10 cellular contexts compared by ENCODE assay signal in genomic region chr5:147504001-147504400, GRCh38. TPM values are rescaled to one million over a fixed set of nuclear protein-coding genes. Genes with fewer than 3 reads are reported as not detected.
DNase-seq lines count a peak whose midpoint lies in the region; ATAC-seq and TF ChIP-seq lines count a peak whose summit lies in the region.
"Had no signal": no experiment of that assay in that cellular context is flagged by ENCODE, and none has a peak within 500 bp of the region (broad histone marks: within the 10 kb centered on the region; RNA-seq: fewer than 3 reads in every experiment).

No MANE protein-coding gene starts in this region.

- H3K9me3 Mint-ChIP-seq in naive thymus-derived CD4-positive, alpha-beta T cell = peaks cover 0 to 11% (median 2%) of the 10 kb centered on the region in 11 donors

- no peak overlapping the region for H3K27ac Mint-ChIP-seq in naive thymus-derived CD4-positive, alpha-beta T cell
- H3K27ac Mint-ChIP-seq: activated CD8-positive, alpha-beta T cell treated with anti-CD3 and anti-CD28 coated beads for 36 hours had no signal

- 44 to 67% methylated on average over 1 to 3 of the region's 3 CpGs for WGBS in transverse colon (ENCODE audit: low coverage in 1 of 2), 2 donors

- no peak for TF ChIP-seq POLR2A in transverse colon (IDR thresholded peaks at IDR 0.05)

- in situ Hi-C loops in transverse colon (cut with MboI; ENCODE audit: low pct_ligation_motif_present in 1 of 4, low pct_unique_long_range_greater_than_20kb in 1 of 4, low sequenced_read_pairs in 3 of 4) = no loop called here

- CTCF ChIA-PET in naive thymus-derived CD4-positive, alpha-beta T cell (lab: Charles Lee) = no interaction called here

- no peaks in the 10 kb centered on the region for H3K36me3 Mint-ChIP-seq in naive thymus-derived CD4-positive, alpha-beta T cell

- H3K4me3 Mint-ChIP-seq in naive thymus-derived CD4-positive, alpha-beta T cell = no peak overlapping the region
- H3K4me3 Mint-ChIP-seq: activated CD8-positive, alpha-beta T cell treated with anti-CD3 and anti-CD28 coated beads for 36 hours had no signal

- TF ChIP-seq CTCF in cardiac fibroblast (IDR thresholded peaks at IDR 0.05; ENCODE audit: low read depth, low read length) (no peak), transverse colon (IDR thresholded peaks at IDR 0.05) (no peak)

- POLR2A ChIA-PET in naive thymus-derived CD4-positive, alpha-beta T cell (lab: Charles Lee) = no interaction called here

- ATAC-seq in naive thymus-derived CD4-positive, alpha-beta T cell = no peak
- no peak for ATAC-seq in GM18867 (IDR thresholded peaks at IDR 0.05; ENCODE audit: unreplicated experiment)
- ATAC-seq: activated CD8-positive, alpha-beta T cell treated with anti-CD3 and anti-CD28 coated beads for 36 hours had no signal

- H3K27ac ChIP-seq in transverse colon = peak overlapping the region; percentile 53 to 87 (median 62)
- H3K27ac ChIP-seq in naive thymus-derived CD4-positive, alpha-beta T cell (ENCODE audit: low read depth, low read length) = no peak overlapping the region

- H3K4me1 ChIP-seq in transverse colon = peaks cover 4 to 14% (median 8%) of the 10 kb centered on the region in 4 donors
- no peaks in the 10 kb centered on the region for H3K4me1 ChIP-seq in naive thymus-derived CD4-positive, alpha-beta T cell (ENCODE audit: control insufficient read depth in 2 of 2, insufficient read depth in 2 of 2, low read length in 2 of 2)

- no peaks in the 10 kb centered on the region for H3K27me3 ChIP-seq in MG63
- H3K27me3 ChIP-seq in transverse colon = peaks cover 2% of the 10 kb centered on the region
- no peaks in the 10 kb centered on the region for H3K27me3 ChIP-seq in naive thymus-derived CD4-positive, alpha-beta T cell (ENCODE audit: control insufficient read depth in 2 of 2, insufficient read depth in 2 of 2, low read length in 2 of 2)

- H3K4me1 Mint-ChIP-seq in naive thymus-derived CD4-positive, alpha-beta T cell = no peaks in the 10 kb centered on the region

- no peak for TF ChIP-seq EP300 in transverse colon (IDR thresholded peaks at IDR 0.05; ENCODE audit: low read depth)

- H3K9me3 ChIP-seq in MG63 (peaks cover 2% of the 10 kb centered on the region; the same call in 1 of the 2 replicates), transverse colon (no peaks in the 10 kb centered on the region)
- no peaks in the 10 kb centered on the region for H3K9me3 ChIP-seq in naive thymus-derived CD4-positive, alpha-beta T cell (ENCODE audit: control insufficient read depth in 2 of 3, low read length in 3 of 3)

- DNase-seq in MG63 (peak; percentile 68), cardiac fibroblast (ENCODE audit: low read depth in 2 of 2) (peak; percentile 84 to 88), kidney glomerular epithelial cell (lab: John Stamatoyannopoulos, UW) (peak; percentile 43), transverse colon (no peak), GM19238 (ENCODE audit: insufficient read length, low spot score) (no peak)
- no peak for DNase-seq in naive thymus-derived CD4-positive, alpha-beta T cell
- DNase-seq: activated CD8-positive, alpha-beta T cell treated with anti-CD3 and anti-CD28 coated beads for 36 hours; stimulated activated CD4-positive, alpha-beta T cell treated with anti-CD3 and anti-CD28 coated beads, Interleukin-15, amount 100 ng/mL, for 24 hours; stimulated activated naive CD4-positive, alpha-beta T cell had no signal

- H3K36me3 ChIP-seq in MG63 (peaks cover 10% of the 10 kb centered on the region), transverse colon (no peaks in the 10 kb centered on the region)
- H3K36me3 ChIP-seq in naive thymus-derived CD4-positive, alpha-beta T cell (ENCODE audit: control insufficient read depth in 2 of 3, insufficient read depth in 3 of 3, low read length in 3 of 3) = no peaks in the 10 kb centered on the region

- no peak overlapping the region for H3K4me3 ChIP-seq in MG63
- H3K4me3 ChIP-seq in cardiac fibroblast (replicated peaks in 1 of 2; ENCODE audit: low read depth in 2 of 2, low read length in 2 of 2) = no peak overlapping the region
- no peak overlapping the region for H3K4me3 ChIP-seq in transverse colon
- H3K4me3 ChIP-seq in naive thymus-derived CD4-positive, alpha-beta T cell (ENCODE audit: low read length) = no peak overlapping the region

- intact Hi-C loops in transverse colon (cut with DNase I; ENCODE audit: low total_unique reads) = no loop called here
- intact Hi-C loops in naive thymus-derived CD4-positive, alpha-beta T cell (cut with micrococcal nuclease) = no loop called here

- peaks cover 19 to 24% (median 22%) of the 10 kb centered on the region in 5 donors for H3K27me3 Mint-ChIP-seq in naive thymus-derived CD4-positive, alpha-beta T cell

RNA-seq across cellular contexts. Expression of gene DPYSL3, which starts 5.9 kb away (rescaled TPM):
- 84.1 and 90.7 TPM in 2 replicates for total RNA-seq in MG63 (2014; rRNA removed; shearing (Covaris generic); ENCODE audit: low replicate concordance)
- 100 to 1,000 TPM in 1 of 4 donors, 10 to 100 TPM in 3; 27.6 to 107 (median 31.4) TPM for total RNA-seq in transverse colon
- total RNA-seq in naive thymus-derived CD4-positive, alpha-beta T cell = 1 to 10 TPM in 1 of 5 experiments, under 1 TPM in 2, not detected in 2; 0.08 to 1.2 (median 0.11) TPM
- not detected for polyA plus RNA-seq in naive thymus-derived CD4-positive, alpha-beta T cell

Comparison
In these comparisons a context has a peak if more than half of its experiments do, and no peak if none do; other contexts are left out.
1. DNase-seq: peak in MG63 (single experiment), cardiac fibroblast (2 of 2) and kidney glomerular epithelial cell (single experiment); none in transverse colon (single experiment), naive thymus-derived CD4-positive, alpha-beta T cell (0 of 9) and GM19238 (single experiment).
2. RNA of gene DPYSL3, which starts 5.9 kb away (total RNA-seq): 84.1 to 90.7 TPM in MG63 and 27.6 to 107 TPM in transverse colon; 0.08 to 1.2 TPM in naive thymus-derived CD4-positive, alpha-beta T cell; every median in the first group is over 10 times any median in the second.